11 cellular contexts compared by ENCODE assay signal in the genomic region with DNA sequence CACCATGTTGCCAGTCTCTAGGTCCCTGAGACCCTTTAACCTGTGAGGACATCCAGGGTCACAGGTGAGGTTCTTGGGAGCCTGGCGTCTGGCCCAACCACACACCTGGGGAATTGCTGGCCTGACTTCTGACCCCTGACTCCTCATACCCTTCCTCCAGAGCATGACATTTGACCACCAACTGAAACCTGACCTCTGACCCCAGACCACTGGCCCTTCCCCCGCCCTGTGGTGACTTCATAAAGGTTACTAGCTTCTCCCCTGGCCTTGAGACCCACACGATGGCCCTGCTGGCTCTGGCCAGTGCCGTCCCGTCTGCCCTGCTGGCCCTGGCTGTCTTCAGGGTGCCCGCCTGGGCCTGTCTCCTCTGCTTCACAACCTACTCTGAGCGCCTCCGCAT. TPM values are rescaled to one million over a fixed set of nuclear protein-coding genes. Genes with fewer than 3 reads are reported as not detected.
DNase-seq lines count a peak whose midpoint lies in the region; ATAC-seq and TF ChIP-seq lines count a peak whose summit lies in the region.
"Had no signal": no experiment of that assay in that cellular context is flagged by ENCODE, and none has a peak within 500 bp of the region (broad histone marks: within the 10 kb centered on the region; RNA-seq: fewer than 3 reads in every experiment).

A gene with protein sequence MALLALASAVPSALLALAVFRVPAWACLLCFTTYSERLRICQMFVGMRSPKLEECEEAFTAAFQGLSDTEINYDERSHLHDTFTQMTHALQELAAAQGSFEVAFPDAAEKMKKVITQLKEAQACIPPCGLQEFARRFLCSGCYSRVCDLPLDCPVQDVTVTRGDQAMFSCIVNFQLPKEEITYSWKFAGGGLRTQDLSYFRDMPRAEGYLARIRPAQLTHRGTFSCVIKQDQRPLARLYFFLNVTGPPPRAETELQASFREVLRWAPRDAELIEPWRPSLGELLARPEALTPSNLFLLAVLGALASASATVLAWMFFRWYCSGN (plus strand): TSS at position 85 of the 400 bp plus-strand sequence. CDS start 197 bp downstream, at position 282.

- TF ChIP-seq CTCF in SK-N-SH (IDR thresholded peaks at IDR 0.05) = no peak
- no peak for TF ChIP-seq CTCF in upper lobe of left lung (IDR thresholded peaks at IDR 0.05)

- H3K27me3 ChIP-seq in SK-N-SH (ENCODE audit: insufficient read depth) = no peaks in the 10 kb centered on the region
- no peaks in the 10 kb centered on the region for H3K27me3 ChIP-seq in muscle layer of duodenum (ENCODE audit: low read depth, low read length)
- no peaks in the 10 kb centered on the region for H3K27me3 ChIP-seq in upper lobe of left lung

- WGBS in SK-N-SH (ENCODE audit: low lambda C conversion rate) = 89% methylated on average over 7 of the region's 8 CpGs
- 88 to 90% methylated on average over 6 to 8 of the region's 8 CpGs for WGBS in upper lobe of left lung, 2 donors

- POLR2A ChIA-PET in SK-N-SH (lab: Yijun Ruan, JAX) = no interaction called here

- H3K4me1 ChIP-seq in SK-N-SH (ENCODE audit: control insufficient read depth in 1 of 2, insufficient read depth in 2 of 2, low read depth in 1 of 2, low read length in 1 of 2) (peaks cover 5 to 13% of the 10 kb centered on the region in 2 experiments; a peak in 2 of 4 replicates), muscle layer of duodenum (ENCODE audit: control insufficient read depth in 1 of 2, insufficient read depth in 2 of 2, low read length in 2 of 2) (peaks cover 11 to 41% of the 10 kb centered on the region in 2 donors), upper lobe of left lung (peaks cover 22 to 39% (median 26%) of the 10 kb centered on the region in 4 donors)

- DNase-seq in SK-N-SH (peak; percentile 3), upper lobe of left lung (no peak), G401 (ENCODE audit: low spot score) (no peak), foreskin melanocyte (no peak)
- DNase-seq: activated gamma-delta T cell treated with Interleukin-2 at 50 U/mL for 16 hours, MM.1S had no signal

- H3K36me3 ChIP-seq in SK-N-SH (replicated peaks in 1 of 2; ENCODE audit: control insufficient read depth in 1 of 2, insufficient read depth in 2 of 2, low read length in 1 of 2) = peaks cover 23 to 43% of the 10 kb centered on the region in 2 experiments
- peaks cover 14 to 34% of the 10 kb centered on the region in 2 donors for H3K36me3 ChIP-seq in muscle layer of duodenum (ENCODE audit: control insufficient read depth in 1 of 2, insufficient read depth in 2 of 2, low read length in 2 of 2)
- H3K36me3 ChIP-seq in upper lobe of left lung = peaks cover 3 to 51% (median 27%) of the 10 kb centered on the region in 4 donors

- H4K20me1 ChIP-seq in SK-N-SH (ENCODE audit: insufficient read depth) = peaks cover 71% of the 10 kb centered on the region

- TF ChIP-seq EP300 in SK-N-SH (IDR thresholded peaks at IDR 0.05; ENCODE audit: borderline replicate concordance in 1 of 2, low read depth in 1 of 2, low read length in 1 of 2) = no peak
- TF ChIP-seq EP300 in upper lobe of left lung (IDR thresholded peaks at IDR 0.05) = no peak

- no peak for ATAC-seq in SK-N-SH treated with all-trans-retinoic acid at 6 μM for 48 hours
- no peak for ATAC-seq in upper lobe of left lung (ENCODE audit: low FRiP score in 2 of 2)
- ATAC-seq in HG03521 (IDR thresholded peaks at IDR 0.05; ENCODE audit: unreplicated experiment) = no peak

- H3K4me2 ChIP-seq in SK-N-SH = peak within 1 kb of the TSS; percentile 99

- peaks cover 94% of the 10 kb centered on the region for H3K79me2 ChIP-seq in SK-N-SH (ENCODE audit: insufficient read depth)

- H3K9ac ChIP-seq in SK-N-SH = peak within 1 kb of the TSS; percentile 36; the same call in 1 of the 2 replicates

- no peaks in the 10 kb centered on the region for H3K9me2 ChIP-seq in SK-N-SH

- in situ Hi-C loops in endometrial microvascular endothelial cells (cut with HindIII; ENCODE audit: inconsistent ontology term, low pct_unique_long_range_greater_than_20kb, low sequenced_read_pairs) (no loop called here), G401 (cut with HindIII; ENCODE audit: low sequenced_read_pairs) (no loop called here)

- H2AFZ ChIP-seq in SK-N-SH (ENCODE audit: low read depth) = no peak within 1 kb of the TSS

- TF ChIP-seq RAD21 in SK-N-SH (IDR thresholded peaks at IDR 0.05; ENCODE audit: low read length) = no peak

- peak within 1 kb of the TSS in 1 of 2 experiments; percentile 98; a peak in 1 of 4 replicates for H3K4me3 ChIP-seq in SK-N-SH (ENCODE audit: low read depth in 2 of 2, low read length in 1 of 2)
- peak within 1 kb of the TSS; percentile 42 to 97 for H3K4me3 ChIP-seq in muscle layer of duodenum (ENCODE audit: low read depth in 1 of 2, low read length in 2 of 2)
- H3K4me3 ChIP-seq in upper lobe of left lung = peak within 1 kb of the TSS in 2 of 4 donors; percentile 69 to 89

- H3K27ac ChIP-seq in SK-N-SH (ENCODE audit: low read depth in 2 of 2, low read length in 1 of 2) (peak within 1 kb of the TSS in 1 of 2 experiments; percentile 15; a peak in 1 of 4 replicates), muscle layer of duodenum (ENCODE audit: low read length) (peak within 1 kb of the TSS; percentile 39), upper lobe of left lung (peak within 1 kb of the TSS in 3 of 4 donors; percentile 28 to 96 (median 95))
- H3K27ac ChIP-seq: 22Rv1 had no signal

- CTCF ChIA-PET in SK-N-SH (lab: Yijun Ruan, JAX) = no interaction called here

- peaks cover 10% of the 10 kb centered on the region for H3F3A ChIP-seq in SK-N-SH (replicated peaks; ENCODE audit: insufficient read depth)

- no peak for TF ChIP-seq POLR2A in upper lobe of left lung (IDR thresholded peaks at IDR 0.05)

- H3K9me3 ChIP-seq in SK-N-SH = no peaks in the 10 kb centered on the region
- no peaks in the 10 kb centered on the region for H3K9me3 ChIP-seq in muscle layer of duodenum (ENCODE audit: control insufficient read depth in 1 of 2, low read length in 2 of 2)
- H3K9me3 ChIP-seq in upper lobe of left lung = no peaks in the 10 kb centered on the region

TF ChIP-seq in SK-N-SH, 30 proteins besides CTCF, POLR2A, EP300 and RAD21 (continues in another document):
- TF ChIP-seq MAX (IDR thresholded peaks at IDR 0.05; ENCODE audit: low read depth) = no peak
- no peak for TF ChIP-seq RXRA (IDR thresholded peaks at IDR 0.05; ENCODE audit: borderline replicate concordance, low read depth)
- no peak for TF ChIP-seq SIN3A (IDR thresholded peaks at IDR 0.05; ENCODE audit: borderline replicate concordance, low read depth, low read length)
- no peak for TF ChIP-seq NRF1 (IDR thresholded peaks at IDR 0.05; ENCODE audit: low read depth, low read length)
- TF ChIP-seq POLR2AphosphoS5 (IDR thresholded peaks at IDR 0.05; ENCODE audit: low read depth, low read length) = no peak
- no peak for TF ChIP-seq YY1 (IDR thresholded peaks at IDR 0.05; ENCODE audit: low read depth)
- no peak for TF ChIP-seq RCOR1 (IDR thresholded peaks at IDR 0.05; ENCODE audit: low read length)
- no peak for TF ChIP-seq TCF12 (IDR thresholded peaks at IDR 0.05)
- TF ChIP-seq TAF1 (IDR thresholded peaks at IDR 0.05; ENCODE audit: borderline replicate concordance, low read depth, low read length) = no peak
- TF ChIP-seq EZH2phosphoT487 (IDR thresholded peaks at IDR 0.05; ENCODE audit: borderline replicate concordance, low read depth) = no peak
- TF ChIP-seq FOXJ3 (CRISPR knock-in tag; IDR thresholded peaks at IDR 0.05) = no peak

TF ChIP-seq in SK-N-SH treated with all-trans-retinoic acid at 6 μM for 48 hours, 23 proteins besides CTCF, POLR2A, EP300 and RAD21 (continues in another document):
- TF ChIP-seq ARNTL (CRISPR knock-in tag; IDR thresholded peaks at IDR 0.05; ENCODE audit: borderline replicate concordance, low read depth) = no peak
- TF ChIP-seq ZFP3 (CRISPR knock-in tag; IDR thresholded peaks at IDR 0.05) = no peak
- no peak for TF ChIP-seq POU6F1 (CRISPR knock-in tag; IDR thresholded peaks at IDR 0.05; ENCODE audit: borderline replicate concordance, low read depth)
- no peak for TF ChIP-seq ISL1 (CRISPR knock-in tag; IDR thresholded peaks at IDR 0.05)
- no peak for TF ChIP-seq CSDC2 (CRISPR knock-in tag; IDR thresholded peaks at IDR 0.05)
- TF ChIP-seq, protein P1, sequence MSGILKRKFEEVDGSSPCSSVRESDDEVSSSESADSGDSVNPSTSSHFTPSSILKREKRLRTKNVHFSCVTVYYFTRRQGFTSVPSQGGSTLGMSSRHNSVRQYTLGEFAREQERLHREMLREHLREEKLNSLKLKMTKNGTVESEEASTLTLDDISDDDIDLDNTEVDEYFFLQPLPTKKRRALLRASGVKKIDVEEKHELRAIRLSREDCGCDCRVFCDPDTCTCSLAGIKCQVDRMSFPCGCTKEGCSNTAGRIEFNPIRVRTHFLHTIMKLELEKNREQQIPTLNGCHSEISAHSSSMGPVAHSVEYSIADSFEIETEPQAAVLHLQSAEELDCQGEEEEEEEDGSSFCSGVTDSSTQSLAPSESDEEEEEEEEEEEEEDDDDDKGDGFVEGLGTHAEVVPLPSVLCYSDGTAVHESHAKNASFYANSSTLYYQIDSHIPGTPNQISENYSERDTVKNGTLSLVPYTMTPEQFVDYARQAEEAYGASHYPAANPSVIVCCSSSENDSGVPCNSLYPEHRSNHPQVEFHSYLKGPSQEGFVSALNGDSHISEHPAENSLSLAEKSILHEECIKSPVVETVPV (CRISPR knock-in tag; IDR thresholded peaks at IDR 0.05) = no peak
- no peak for TF ChIP-seq BACH2 (CRISPR knock-in tag; IDR thresholded peaks at IDR 0.05; ENCODE audit: borderline replicate concordance)
- TF ChIP-seq GLIS3 (CRISPR knock-in tag; IDR thresholded peaks at IDR 0.05) = no peak
- no peak for TF ChIP-seq PPARA (CRISPR knock-in tag; IDR thresholded peaks at IDR 0.05; ENCODE audit: borderline replicate concordance)
- TF ChIP-seq ZFP30 (CRISPR knock-in tag; IDR thresholded peaks at IDR 0.05) = no peak
- TF ChIP-seq RARB (CRISPR knock-in tag; IDR thresholded peaks at IDR 0.05) = no peak

RNA-seq across cellular contexts. Expression of the gene that starts here (rescaled TPM):
- polyA plus RNA-seq in SK-N-SH (2012; rRNA removed) = 12.6 and 15.8 TPM in 2 replicates
- polyA plus RNA-seq in SK-N-SH (2012; cell fraction: cytosol; rRNA removed) = 4.5 and 7.2 TPM in 2 replicates
- 97.2 and 166 TPM in 2 replicates for polyA plus RNA-seq in SK-N-SH (2012; cell fraction: nucleus; rRNA removed)
- total RNA-seq in endometrial microvascular endothelial cells (ENCODE audit: inconsistent ontology term) = 21.5 TPM
- total RNA-seq in upper lobe of left lung = 100 to 1,000 TPM in 1 of 6 donors, 10 to 100 TPM in 4, 1 to 10 TPM in 1; 6.2 to 157 (median 19.7) TPM
- 0.98 and 4.7 TPM in 2 replicates for total RNA-seq in G401 (2014; rRNA removed; shearing (Covaris generic))
